ENCODE assay signal across 22 cellular contexts in genomic region chr3:30113906-30114305, GRCh38.
A peak's percentile ranks its signal among the peaks of the same experiment; 100 is the strongest.
DNase-seq lines count a peak whose midpoint lies in the region; ATAC-seq and TF ChIP-seq lines count a peak whose summit lies in the region.
"Had no signal": no experiment of that assay in that cellular context is flagged by ENCODE, and none has a peak within 500 bp of the region (broad histone marks: within the 10 kb centered on the region; RNA-seq: fewer than 3 reads in every experiment).

No MANE protein-coding gene starts in this region.

- H2AFZ ChIP-seq in ACC112 (ENCODE audit: low read length, unreplicated experiment) = peak overlapping the region; percentile 18
- H2AFZ ChIP-seq in GM23248 = no peak overlapping the region

- H3K36me3 Mint-ChIP-seq in activated naive CD8-positive, alpha-beta T cell treated with anti-CD3 and anti-CD28 coated beads, Interleukin-2, amount 50 U/mL, for 24 hours (ENCODE audit: low read depth) = no peaks in the 10 kb centered on the region
- H3K36me3 Mint-ChIP-seq: CD4-positive, CD25-positive, alpha-beta regulatory T cell; CD8-positive, alpha-beta T cell had no signal

- H4K20me1 ChIP-seq in GM23248 (ENCODE audit: insufficient read depth) = no peaks in the 10 kb centered on the region
- H4K20me1 ChIP-seq: BLaER1 had no signal

- H3K27me3 ChIP-seq in ACC112 (ENCODE audit: insufficient read depth, low read length) = no peaks in the 10 kb centered on the region
- H3K27me3 ChIP-seq in GM23248 (replicated peaks; ENCODE audit: insufficient read depth) = no peaks in the 10 kb centered on the region
- H3K27me3 ChIP-seq in Panc1 (ENCODE audit: control insufficient read depth, insufficient read depth, low read length) = no peaks in the 10 kb centered on the region
- H3K27me3 ChIP-seq: BLaER1 had no signal

- CTCF ChIA-PET in Panc1 (lab: Charles Lee) = no interaction called here

- H3K4me1 ChIP-seq in ACC112 (ENCODE audit: control insufficient read depth, insufficient read depth, low read length, unreplicated experiment) (peaks cover 19% of the 10 kb centered on the region), GM23248 (ENCODE audit: insufficient read depth) (peaks cover 17% of the 10 kb centered on the region), Panc1 (ENCODE audit: control insufficient read depth, insufficient read depth, low read length) (no peaks in the 10 kb centered on the region; the same call in 1 of the 2 replicates)
- H3K4me1 ChIP-seq: BLaER1, HAP-1 had no signal

- POLR2A ChIA-PET in Panc1 (lab: Charles Lee) = no interaction called here

- DNase-seq in GM23248 (peak; percentile 20), Panc1 (ENCODE audit: low read depth, low spot score) (no peak), foreskin fibroblast (peak; percentile 11 to 53), A172 (ENCODE audit: low spot score) (no peak), cardiac septum (ENCODE audit: low spot score) (no peak)
- no peak for DNase-seq in activated naive CD8-positive, alpha-beta T cell treated with anti-CD3 and anti-CD28 coated beads, Interleukin-2, amount 50 U/mL, for 24 hours
- DNase-seq: 8988T; Caco-2; CD4-positive, CD25-positive, alpha-beta regulatory T cell; CD8-positive, alpha-beta T cell; DMS 273 treated with DMSO at 0.1 percent for 48 hours; DMS79; EL; GF-D8; GOT3; HFFc6 had no signal

- H3K27ac ChIP-seq in ACC112 (ENCODE audit: low read depth, low read length) (no peak overlapping the region), GM23248 (no peak overlapping the region), Panc1 (ENCODE audit: low read length) (peak overlapping the region; percentile 23; the same call in 1 of the 2 replicates)
- H3K27ac ChIP-seq: BLaER1, C4-2B had no signal

- no peak overlapping the region for H3K9ac ChIP-seq in GM23248
- H3K9ac ChIP-seq: BLaER1 had no signal

- H3K9me3 ChIP-seq in GM23248 (ENCODE audit: low read depth) (no peaks in the 10 kb centered on the region), Panc1 (ENCODE audit: control insufficient read depth, insufficient read depth, low read depth, low read length) (no peaks in the 10 kb centered on the region)
- H3K9me3 ChIP-seq: BLaER1, Caco-2, HAP-1 had no signal

- H3K27me3 Mint-ChIP-seq in activated naive CD8-positive, alpha-beta T cell treated with anti-CD3 and anti-CD28 coated beads, Interleukin-2, amount 50 U/mL, for 24 hours = no peaks in the 10 kb centered on the region
- H3K27me3 Mint-ChIP-seq: B cell had no signal

- no peaks in the 10 kb centered on the region for H3F3A ChIP-seq in GM23248 (ENCODE audit: insufficient read depth)

- no peak for TF ChIP-seq CTCF in Panc1 (IDR thresholded peaks at IDR 0.05)
- no peak for TF ChIP-seq CTCF in foreskin fibroblast (IDR thresholded peaks at IDR 0.05; ENCODE audit: low read depth, low read length)

- BruUV-seq in Panc1 (replicated peaks; lab: Mats Ljungman, UMichigan) = no TSS peak

- intact Hi-C loops in Panc1 (cut with micrococcal nuclease; ENCODE audit: unreplicated experiment) = loop anchor here (10.0 kb wide), 4 partner anchors 81 to 631 kb away; partner anchors contain the start of gene TGFBR2
- intact Hi-C loops in cardiac septum (cut with DNase I) = loop anchor here (2.0 to 5.0 kb wide), 3 partner anchors 85 to 633 kb away; no protein-coding TSS in a partner anchor

- 83 to 88% methylated on average over 3 of the region's 3 CpGs for WGBS in GM23248 (ENCODE audit: low coverage in 1 of 2, low lambda C conversion rate in 2 of 2, missing lambda C conversion rate in 2 of 2), 2 experiments

- H3K79me2 ChIP-seq in ACC112 (ENCODE audit: control insufficient read depth, insufficient read depth, low read length, unreplicated experiment) (no peaks in the 10 kb centered on the region), GM23248 (ENCODE audit: insufficient read depth) (no peaks in the 10 kb centered on the region)

- ATAC-seq in Panc1 (no peak), HG02981 (IDR thresholded peaks at IDR 0.05; ENCODE audit: unreplicated experiment) (no peak)
- ATAC-seq in activated naive CD8-positive, alpha-beta T cell treated with anti-CD3 and anti-CD28 coated beads, Interleukin-2, amount 50 U/mL, for 24 hours = no peak
- ATAC-seq: CD8-positive, alpha-beta T cell had no signal

- no peaks in the 10 kb centered on the region for H3K9me2 ChIP-seq in GM23248 (ENCODE audit: insufficient read depth)

- H3K36me3 ChIP-seq in ACC112 (ENCODE audit: insufficient read depth, low read length) (no peaks in the 10 kb centered on the region), GM23248 (ENCODE audit: low read depth) (no peaks in the 10 kb centered on the region), Panc1 (ENCODE audit: control insufficient read depth, insufficient read depth, low read length) (no peaks in the 10 kb centered on the region)
- H3K36me3 ChIP-seq: BLaER1, HAP-1 had no signal

- peaks cover 3% of the 10 kb centered on the region for H3K4me1 Mint-ChIP-seq in activated naive CD8-positive, alpha-beta T cell treated with anti-CD3 and anti-CD28 coated beads, Interleukin-2, amount 50 U/mL, for 24 hours

- no peaks in the 10 kb centered on the region for H3K9me3 Mint-ChIP-seq in activated naive CD8-positive, alpha-beta T cell treated with anti-CD3 and anti-CD28 coated beads, Interleukin-2, amount 50 U/mL, for 24 hours
- H3K9me3 Mint-ChIP-seq: CD4-positive, CD25-positive, alpha-beta regulatory T cell; CD8-positive, alpha-beta T cell; HFFc6 had no signal

- no peak overlapping the region for H3K27ac Mint-ChIP-seq in activated naive CD8-positive, alpha-beta T cell treated with anti-CD3 and anti-CD28 coated beads, Interleukin-2, amount 50 U/mL, for 24 hours
- H3K27ac Mint-ChIP-seq: B cell; CD8-positive, alpha-beta T cell; HFFc6 had no signal

- in situ Hi-C loops in GM23248 (cut with MboI) = no loop called here
- in situ Hi-C loops in Panc1 (cut with HindIII; ENCODE audit: low pct_unique_long_range_greater_than_20kb, low sequenced_read_pairs) = no loop called here

- no peak overlapping the region for H3K4me3 Mint-ChIP-seq in activated naive CD8-positive, alpha-beta T cell treated with anti-CD3 and anti-CD28 coated beads, Interleukin-2, amount 50 U/mL, for 24 hours
- H3K4me3 Mint-ChIP-seq: B cell; CD4-positive, CD25-positive, alpha-beta regulatory T cell; CD8-positive, alpha-beta T cell; HFFc6 had no signal

- H3K4me2 ChIP-seq in GM23248 (ENCODE audit: unreplicated experiment) = no peak overlapping the region
- H3K4me2 ChIP-seq: BLaER1 had no signal

- H3K4me3 ChIP-seq in ACC112 (ENCODE audit: low read depth, low read length) (no peak overlapping the region), GM23248 (no peak overlapping the region), Panc1 (ENCODE audit: low read depth in 2 of 2, low read length in 2 of 2) (no peak overlapping the region), foreskin fibroblast (ENCODE audit: low read depth in 1 of 2, low read length in 2 of 2) (no peak overlapping the region)
- H3K4me3 ChIP-seq: BLaER1, HAP-1 had no signal

Comparison
In these comparisons a context has a peak if more than half of its experiments do, and no peak if none do; other contexts are left out.
1. DNase-seq: peak in GM23248 (single experiment) and foreskin fibroblast (2 of 2); none in Panc1 (single experiment), A172 (single experiment), cardiac septum (single experiment) and activated naive CD8-positive, alpha-beta T cell treated with anti-CD3 and anti-CD28 coated beads, Interleukin-2, amount 50 U/mL, for 24 hours (single experiment).